In the genomic region with DNA sequence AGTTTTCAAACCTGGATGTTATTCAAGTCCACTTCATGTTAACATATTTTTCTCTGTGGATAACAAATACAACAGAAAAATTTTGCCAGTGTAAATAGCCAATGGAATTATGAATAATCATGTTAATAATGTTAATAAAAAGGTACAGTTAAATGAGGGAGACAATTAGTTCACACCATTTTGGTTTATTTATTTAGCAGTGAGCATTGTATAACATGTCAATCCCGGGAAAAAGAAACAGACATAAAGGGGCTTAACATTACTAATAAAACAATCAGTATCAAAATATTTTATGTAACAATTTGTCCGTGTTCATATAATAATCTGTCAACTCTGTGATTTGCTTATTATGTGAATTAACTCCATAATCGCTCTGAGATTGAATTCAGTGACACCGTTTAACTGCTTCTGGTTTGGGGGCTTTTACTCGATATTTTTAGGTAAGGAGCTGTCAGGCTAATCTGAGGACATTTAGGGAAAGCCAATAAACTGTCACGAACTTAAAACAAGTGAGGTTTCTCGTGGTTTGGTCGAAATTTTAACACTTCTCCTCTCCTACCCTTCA, we compare ENCODE assay signal across 10 cellular contexts.
DNase-seq lines count a peak whose midpoint lies in the region; TF ChIP-seq lines count a peak whose summit lies in the region.
"Had no signal": no experiment of that assay in that cellular context is flagged by ENCODE, and none has a peak within 500 bp of the region (broad histone marks: within the 10 kb centered on the region; RNA-seq: fewer than 3 reads in every experiment).

No MANE protein-coding gene starts in this region.

- no peak for TF ChIP-seq POLR2A in suprapubic skin (IDR thresholded peaks at IDR 0.05)

- H3K27me3 ChIP-seq in SJCRH30 (no peaks in the 10 kb centered on the region), neuron (ENCODE audit: insufficient read depth, low read length) (peaks cover 3% of the 10 kb centered on the region), suprapubic skin (peaks cover 71% of the 10 kb centered on the region)

- H3K4me1 ChIP-seq in SJCRH30 = peaks cover 3% of the 10 kb centered on the region; the same call in 1 of the 2 replicates
- peaks cover 14% of the 10 kb centered on the region for H3K4me1 ChIP-seq in neuron (ENCODE audit: insufficient read depth, low read length)
- peaks cover 7% of the 10 kb centered on the region for H3K4me1 ChIP-seq in suprapubic skin

- WGBS in suprapubic skin = 32% methylated on average over 8 of the region's 8 CpGs

- no peaks in the 10 kb centered on the region for H3K9me3 ChIP-seq in SJCRH30 (replicated peaks)
- no peaks in the 10 kb centered on the region for H3K9me3 ChIP-seq in neuron (ENCODE audit: low read length)
- no peaks in the 10 kb centered on the region for H3K9me3 ChIP-seq in suprapubic skin

- H3K27ac ChIP-seq in SJCRH30 = peak overlapping the region; percentile 51
- no peak overlapping the region for H3K27ac ChIP-seq in suprapubic skin
- H3K27ac ChIP-seq: KMS-11 had no signal

- H3K4me3 ChIP-seq in SJCRH30 (peak overlapping the region; percentile 62), fibroblast of pulmonary artery (replicated peaks; ENCODE audit: low read depth, low read length) (peak overlapping the region; percentile 54), neuron (ENCODE audit: low read length) (peak overlapping the region; percentile 41), suprapubic skin (no peak overlapping the region)

- TF ChIP-seq EP300 in suprapubic skin (IDR thresholded peaks at IDR 0.05) = no peak

- H3K36me3 ChIP-seq in SJCRH30 = no peaks in the 10 kb centered on the region
- H3K36me3 ChIP-seq in neuron (ENCODE audit: insufficient read depth, low read length) = no peaks in the 10 kb centered on the region
- no peaks in the 10 kb centered on the region for H3K36me3 ChIP-seq in suprapubic skin

- TF ChIP-seq CTCF in GM13976 (IDR thresholded peaks at IDR 0.05; ENCODE audit: borderline replicate concordance, control extremely low read depth, extremely low read depth, insufficient read depth, missing control alignments) (no peak), fibroblast of pulmonary artery (IDR thresholded peaks at IDR 0.05; ENCODE audit: low read length, missing control alignments) (no peak), suprapubic skin (IDR thresholded peaks at IDR 0.05) (no peak)

- in situ Hi-C loops in GM13976 (cut with MboI; ENCODE audit: low sequenced_read_pairs, unreplicated experiment) (no loop called here), G401 (cut with HindIII; ENCODE audit: low sequenced_read_pairs) (no loop called here)

- H2AFZ ChIP-seq in neuron (ENCODE audit: low read depth, low read length) = peak overlapping the region; percentile 39

- DNase-seq in GM13976 (ENCODE audit: low spot score) (peak; percentile 20), SJCRH30 (no peak), fibroblast of pulmonary artery (ENCODE audit: low read depth) (no peak), GF-D8 (lab: John Stamatoyannopoulos, UW) (no peak), suprapubic skin (ENCODE audit: low spot score in 2 of 2) (no peak), G401 (ENCODE audit: low spot score) (no peak), nucleus accumbens (lab: John Stamatoyannopoulos, UW) (no peak)
- DNase-seq: naive thymus-derived CD8-positive, alpha-beta T cell had no signal
